8 cellular contexts compared by ENCODE assay signal in the genomic region with DNA sequence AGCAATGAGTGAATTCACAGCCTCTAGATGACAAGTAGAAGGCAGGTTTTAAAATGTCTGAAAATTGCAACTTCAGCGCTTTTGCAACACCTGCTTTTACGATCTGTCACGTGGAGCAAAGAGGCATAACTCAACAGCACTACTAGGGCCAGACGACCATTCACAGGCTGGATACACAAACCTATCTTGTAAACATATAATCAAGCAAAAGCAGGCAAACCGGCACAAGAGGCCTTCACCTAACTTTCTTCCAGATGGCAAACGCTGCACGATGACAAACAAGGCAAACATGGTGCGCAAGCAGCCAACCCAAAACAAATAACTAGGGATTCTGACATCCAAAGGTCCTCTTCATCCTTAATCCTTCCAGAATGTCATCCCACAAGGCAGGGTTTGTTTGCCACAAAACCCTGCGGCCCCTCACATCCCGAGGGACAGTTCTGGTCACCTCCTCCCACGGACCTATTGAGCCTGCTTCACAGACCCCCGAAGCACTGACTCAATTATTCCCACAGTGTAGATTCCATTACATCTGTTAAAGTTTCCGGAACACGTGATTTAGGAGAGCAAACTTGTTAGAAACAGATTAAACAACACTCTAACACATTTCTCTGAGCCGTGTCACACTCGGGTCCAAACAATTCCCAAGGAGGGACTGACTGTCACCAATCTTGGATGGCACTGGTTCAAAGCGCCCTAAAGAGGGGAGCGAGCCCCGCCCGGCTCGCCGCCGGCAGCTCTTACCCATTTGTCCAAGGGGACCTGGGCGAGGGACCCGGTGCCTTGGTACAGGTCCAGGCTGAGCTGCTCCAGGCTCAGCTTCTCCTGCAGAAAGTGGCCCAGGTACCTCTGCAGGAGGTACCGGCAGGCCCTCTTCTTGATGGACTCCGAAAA. TPM values are rescaled to one million over a fixed set of nuclear protein-coding genes. Genes with fewer than 3 reads are reported as not detected.
DNase-seq lines count a peak whose midpoint lies in the region; ATAC-seq, FAIRE-seq and TF ChIP-seq lines count a peak whose summit lies in the region.

No MANE protein-coding gene starts in this region.

- H4K20me1 ChIP-seq in BLaER1: peaks cover 78% of the 10 kb centered on the region

- DNase-seq in HTR-8/SVneo (ENCODE audit: insufficient read length, low spot score) (peak; percentile 11), Peyer's patch (peak; percentile 39 to 77 (median 59)), fibroblast of villous mesenchyme (ENCODE audit: low read depth) (peak; percentile 64), upper lobe of left lung (peak in 1 of 2 donors; percentile 63)
- peak; percentile 22 for DNase-seq in activated T-helper 9 cell treated with anti-CD3 and anti-CD28 coated beads, Interleukin-2, amount 50 U/mL, for 16 hours (ENCODE audit: low read depth)

- no peak for TF ChIP-seq EP300 in upper lobe of left lung (IDR thresholded peaks at IDR 0.05)

- ATAC-seq in GM19372 (IDR thresholded peaks at IDR 0.05; ENCODE audit: low read depth, unreplicated experiment) (peak; percentile 9), upper lobe of left lung (ENCODE audit: low FRiP score in 2 of 2) (peak; percentile 17 to 82)

- H3K27me3 ChIP-seq in BLaER1: no peaks in the 10 kb centered on the region
- no peaks in the 10 kb centered on the region for H3K27me3 ChIP-seq in Peyer's patch
- H3K27me3 ChIP-seq in neuron (ENCODE audit: insufficient read depth, low read length): no peaks in the 10 kb centered on the region
- H3K27me3 ChIP-seq in upper lobe of left lung: no peaks in the 10 kb centered on the region

- TF ChIP-seq POLR2A in Peyer's patch (IDR thresholded peaks at IDR 0.05) (peak; percentile 25 to 55), upper lobe of left lung (IDR thresholded peaks at IDR 0.05) (peak in 2 of 4 donors; percentile 20 to 30)

- TF ChIP-seq CTCF in Peyer's patch (IDR thresholded peaks at IDR 0.05) (no peak), fibroblast of villous mesenchyme (IDR thresholded peaks at IDR 0.05; ENCODE audit: insufficient read depth, low read depth, low read length) (no peak), upper lobe of left lung (IDR thresholded peaks at IDR 0.05) (no peak)

- 0 out of 2 replicates have a peak, but pooled peaks cover 3% of the 10 kb centered on the region for H3K36me3 ChIP-seq in BLaER1
- no peaks in the 10 kb centered on the region for H3K36me3 ChIP-seq in Peyer's patch
- H3K36me3 ChIP-seq in neuron (ENCODE audit: insufficient read depth, low read length): no peaks in the 10 kb centered on the region
- H3K36me3 ChIP-seq in upper lobe of left lung: no peaks in the 10 kb centered on the region

- WGBS in upper lobe of left lung, 2 donors: 1 to 2% methylated on average over 14 to 25 of the region's 27 CpGs

- peaks cover 31% of the 10 kb centered on the region for H3K4me1 ChIP-seq in BLaER1
- H3K4me1 ChIP-seq in Peyer's patch: peaks cover 0 to 37% (median 1%) of the 10 kb centered on the region in 4 donors
- H3K4me1 ChIP-seq in neuron (ENCODE audit: insufficient read depth, low read length): peaks cover 20% of the 10 kb centered on the region
- H3K4me1 ChIP-seq in upper lobe of left lung: peaks cover 24 to 50% (median 31%) of the 10 kb centered on the region in 4 donors

- H2AFZ ChIP-seq in neuron (ENCODE audit: low read depth, low read length): peak overlapping the region; percentile 92

- FAIRE-seq in HTR-8/SVneo (lab: Jason Lieb, UNC): no peak

- H3K4me2 ChIP-seq in BLaER1: peak overlapping the region; percentile 88

- H3K9me3 ChIP-seq in BLaER1 (no peaks in the 10 kb centered on the region), Peyer's patch (no peaks in the 10 kb centered on the region), neuron (ENCODE audit: low read length) (no peaks in the 10 kb centered on the region), upper lobe of left lung (no peaks in the 10 kb centered on the region)

- peak overlapping the region; percentile 83 for H3K9ac ChIP-seq in BLaER1

- H3K4me3 ChIP-seq in BLaER1 (peak overlapping the region; percentile 75), Peyer's patch (peak overlapping the region; percentile 54 to 99 (median 86)), fibroblast of villous mesenchyme (ENCODE audit: low read depth, low read length) (peak overlapping the region; percentile 95), neuron (ENCODE audit: low read length) (peak overlapping the region; percentile 75), upper lobe of left lung (peak overlapping the region; percentile 82 to 100 (median 86))

- H3K27ac ChIP-seq in BLaER1 (peak overlapping the region; percentile 80), Peyer's patch (peak overlapping the region; percentile 81 to 99 (median 90)), upper lobe of left lung (peak overlapping the region; percentile 89 to 98 (median 92))

RNA-seq across cellular contexts. Expression of a gene that starts 0.8 kb away (rescaled TPM):
- total RNA-seq in Peyer's patch (10 to 100 TPM; 39.8 to 85.8 (median 47.4) TPM), fibroblast of villous mesenchyme (31.6 and 32.4 TPM in 2 replicates), upper lobe of left lung (10 to 100 TPM; 18.1 to 79.6 (median 20.0) TPM)

RNA-seq across cellular contexts. Expression of a gene that starts 1.0 kb away (rescaled TPM):
- total RNA-seq in Peyer's patch (100 to 1,000 TPM in 1 of 4 donors, 10 to 100 TPM in 3; 56.8 to 140 (median 62.8) TPM), fibroblast of villous mesenchyme (35.8 and 45.8 TPM in 2 replicates), upper lobe of left lung (10 to 100 TPM in 5 of 6 donors, 1 to 10 TPM in 1; 5.4 to 19.6 (median 14.3) TPM)

RNA-seq across cellular contexts. Expression of a gene that starts 29.6 kb away (rescaled TPM):
- 10 to 100 TPM in 1 of 4 donors, 1 to 10 TPM in 2, not detected in 1; 6.2 to 10.8 (median 9.1) TPM for total RNA-seq in Peyer's patch
- total RNA-seq in fibroblast of villous mesenchyme: 0.43 and 0.64 TPM in 2 replicates
- total RNA-seq in upper lobe of left lung: 10 to 100 TPM in 3 of 6 donors, 1 to 10 TPM in 3; 3.9 to 44.9 (median 7.6) TPM
